1 cellular context compared by ENCODE assay signal in genomic region chr12:82358200-82359114, GRCh38.
TF ChIP-seq lines count a peak whose summit lies in the region.

A gene with protein sequence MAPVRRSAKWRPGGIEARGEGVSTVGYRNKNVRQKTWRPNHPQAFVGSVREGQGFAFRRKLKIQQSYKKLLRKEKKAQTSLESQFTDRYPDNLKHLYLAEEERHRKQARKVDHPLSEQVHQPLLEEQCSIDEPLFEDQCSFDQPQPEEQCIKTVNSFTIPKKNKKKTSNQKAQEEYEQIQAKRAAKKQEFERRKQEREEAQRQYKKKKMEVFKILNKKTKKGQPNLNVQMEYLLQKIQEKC (minus strand): TSS chr12:82358387. CDS start chr12:82358376, 11 bp downstream.
A gene with protein sequence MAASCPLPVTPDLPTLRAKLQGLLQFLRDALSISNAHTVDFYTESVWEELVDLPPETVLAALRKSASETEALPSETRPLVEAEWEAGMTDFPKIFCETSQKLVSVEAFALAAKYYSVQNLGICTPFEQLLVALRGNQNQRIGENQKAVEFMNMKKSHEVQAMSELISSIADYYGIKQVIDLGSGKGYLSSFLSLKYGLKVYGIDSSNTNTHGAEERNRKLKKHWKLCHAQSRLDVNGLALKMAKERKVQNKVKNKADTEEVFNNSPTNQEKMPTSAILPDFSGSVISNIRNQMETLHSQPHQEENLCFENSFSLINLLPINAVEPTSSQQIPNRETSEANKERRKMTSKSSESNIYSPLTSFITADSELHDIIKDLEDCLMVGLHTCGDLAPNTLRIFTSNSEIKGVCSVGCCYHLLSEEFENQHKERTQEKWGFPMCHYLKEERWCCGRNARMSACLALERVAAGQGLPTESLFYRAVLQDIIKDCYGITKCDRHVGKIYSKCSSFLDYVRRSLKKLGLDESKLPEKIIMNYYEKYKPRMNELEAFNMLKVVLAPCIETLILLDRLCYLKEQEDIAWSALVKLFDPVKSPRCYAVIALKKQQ (plus strand): TSS chr12:82358529. CDS start chr12:82358566, 37 bp downstream.

TF ChIP-seq in HEK293, 187 proteins besides CTCF, POLR2A, EP300 and RAD21 (continued from another document and continues in another):
- TF ChIP-seq ZNF473 (tag by site-specific recombination; IDR thresholded peaks at IDR 0.05) (no peak), ZSCAN30 (tag by site-specific recombination; IDR thresholded peaks at IDR 0.05) (peak; percentile 73), SCRT1 (tag by site-specific recombination; IDR thresholded peaks at IDR 0.05; ENCODE audit: borderline replicate concordance) (0 out of 2 replicates have a peak, but pooled peaks have one; percentile 70), ZNF174 (tag by site-specific recombination; IDR thresholded peaks at IDR 0.05) (no peak), BCL11A (tag by site-specific recombination; IDR thresholded peaks at IDR 0.05; ENCODE audit: low read depth) (peak; percentile 39; the same call in 1 of the 2 replicates), HOXD13 (CRISPR knock-in tag; IDR thresholded peaks at IDR 0.05; ENCODE audit: borderline replicate concordance) (no peak), ZNF350 (tag by site-specific recombination; IDR thresholded peaks at IDR 0.05) (no peak), ZNF658 (tag by site-specific recombination; IDR thresholded peaks at IDR 0.05) (no peak), ZNF555 (tag by site-specific recombination; conservative IDR thresholded peaks at IDR 0.05) (no peak), ZNF274 (IDR thresholded peaks at IDR 0.05; ENCODE audit: low read length) (no peak), ZNF274 (tag by site-specific recombination; IDR thresholded peaks at IDR 0.05; ENCODE audit: borderline replicate concordance) (no peak), ZNF2 (tag by site-specific recombination; IDR thresholded peaks at IDR 0.05) (peak; percentile 99), ZNF623 (tag by site-specific recombination; IDR thresholded peaks at IDR 0.05) (0 out of 2 replicates have a peak, but pooled peaks have one; percentile 22), ZNF624 (tag by site-specific recombination; IDR thresholded peaks at IDR 0.05) (no peak), ZNF223 (tag by site-specific recombination; IDR thresholded peaks at IDR 0.05) (peak; percentile 56; the same call in 1 of the 2 replicates), IKZF3 (tag by site-specific recombination; IDR thresholded peaks at IDR 0.05) (peak; percentile 42; the same call in 1 of the 2 replicates), REST (tag by site-specific recombination; IDR thresholded peaks at IDR 0.05) (peak; percentile 45), ZBTB11 (tag by site-specific recombination; conservative IDR thresholded peaks at IDR 0.05; ENCODE audit: low read depth) (peak; percentile 57), YY1 (tag by site-specific recombination; IDR thresholded peaks at IDR 0.05) (peak; percentile 99), ZNF302 (tag by site-specific recombination; IDR thresholded peaks at IDR 0.05; ENCODE audit: low read depth) (no peak), RBAK (tag by site-specific recombination; IDR thresholded peaks at IDR 0.05) (no peak), KLF1 (tag by site-specific recombination; IDR thresholded peaks at IDR 0.05) (peak; percentile 37; the same call in 1 of the 2 replicates), SP7 (tag by site-specific recombination; IDR thresholded peaks at IDR 0.05) (peak; percentile 92), ZNF610 (tag by site-specific recombination; IDR thresholded peaks at IDR 0.05; ENCODE audit: borderline replicate concordance) (peak; percentile 93), KLF10 (tag by site-specific recombination; IDR thresholded peaks at IDR 0.05) (peak; percentile 69; the same call in 1 of the 2 replicates), ZNF777 (tag by site-specific recombination; IDR thresholded peaks at IDR 0.05; ENCODE audit: borderline replicate concordance) (no peak; the same call in 1 of the 2 replicates), ZNF529 (tag by site-specific recombination; IDR thresholded peaks at IDR 0.05; ENCODE audit: insufficient replicate concordance) (no peak), ZNF521 (tag by site-specific recombination; IDR thresholded peaks at IDR 0.05) (no peak), ZNF214 (tag by site-specific recombination; IDR thresholded peaks at IDR 0.05; ENCODE audit: borderline replicate concordance) (no peak), ZXDB (tag by site-specific recombination; IDR thresholded peaks at IDR 0.05) (peak; percentile 96), ZBTB1 (tag by site-specific recombination; IDR thresholded peaks at IDR 0.05) (no peak), ZNF585B (tag by site-specific recombination; IDR thresholded peaks at IDR 0.05) (no peak)
- TF ChIP-seq, protein P1, sequence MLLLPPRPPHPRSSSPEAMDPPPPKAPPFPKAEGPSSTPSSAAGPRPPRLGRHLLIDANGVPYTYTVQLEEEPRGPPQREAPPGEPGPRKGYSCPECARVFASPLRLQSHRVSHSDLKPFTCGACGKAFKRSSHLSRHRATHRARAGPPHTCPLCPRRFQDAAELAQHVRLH (tag by site-specific recombination; IDR thresholded peaks at IDR 0.05): peak; percentile 91
- TF ChIP-seq, protein P2, sequence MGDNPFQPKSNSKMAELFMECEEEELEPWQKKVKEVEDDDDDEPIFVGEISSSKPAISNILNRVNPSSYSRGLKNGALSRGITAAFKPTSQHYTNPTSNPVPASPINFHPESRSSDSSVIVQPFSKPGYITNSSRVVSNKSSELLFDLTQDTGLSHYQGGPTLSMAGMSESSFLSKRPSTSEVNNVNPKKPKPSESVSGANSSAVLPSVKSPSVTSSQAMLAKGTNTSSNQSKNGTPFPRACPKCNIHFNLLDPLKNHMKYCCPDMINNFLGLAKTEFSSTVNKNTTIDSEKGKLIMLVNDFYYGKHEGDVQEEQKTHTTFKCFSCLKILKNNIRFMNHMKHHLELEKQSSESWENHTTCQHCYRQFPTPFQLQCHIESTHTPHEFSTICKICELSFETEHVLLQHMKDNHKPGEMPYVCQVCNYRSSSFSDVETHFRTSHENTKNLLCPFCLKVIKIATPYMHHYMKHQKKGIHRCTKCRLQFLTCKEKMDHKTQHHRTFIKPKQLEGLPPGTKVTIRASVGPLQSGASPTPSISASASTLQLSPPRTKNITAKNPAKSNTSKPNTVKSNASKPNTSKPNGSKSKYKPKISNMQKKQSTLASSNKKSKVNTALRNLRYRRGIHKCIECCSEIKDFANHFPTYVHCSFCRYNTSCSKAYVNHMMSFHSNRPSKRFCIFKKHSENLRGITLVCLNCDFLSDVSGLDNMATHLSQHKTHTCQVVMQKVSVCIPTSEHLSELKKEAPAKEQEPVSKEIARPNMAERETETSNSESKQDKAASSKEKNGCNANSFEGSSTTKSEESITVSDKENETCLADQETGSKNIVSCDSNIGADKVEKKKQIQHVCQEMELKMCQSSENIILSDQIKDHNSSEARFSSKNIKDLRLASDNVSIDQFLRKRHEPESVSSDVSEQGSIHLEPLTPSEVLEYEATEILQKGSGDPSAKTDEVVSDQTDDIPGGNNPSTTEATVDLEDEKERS (tag by site-specific recombination; IDR thresholded peaks at IDR 0.05): peak; percentile 87
- TF ChIP-seq, protein P3, sequence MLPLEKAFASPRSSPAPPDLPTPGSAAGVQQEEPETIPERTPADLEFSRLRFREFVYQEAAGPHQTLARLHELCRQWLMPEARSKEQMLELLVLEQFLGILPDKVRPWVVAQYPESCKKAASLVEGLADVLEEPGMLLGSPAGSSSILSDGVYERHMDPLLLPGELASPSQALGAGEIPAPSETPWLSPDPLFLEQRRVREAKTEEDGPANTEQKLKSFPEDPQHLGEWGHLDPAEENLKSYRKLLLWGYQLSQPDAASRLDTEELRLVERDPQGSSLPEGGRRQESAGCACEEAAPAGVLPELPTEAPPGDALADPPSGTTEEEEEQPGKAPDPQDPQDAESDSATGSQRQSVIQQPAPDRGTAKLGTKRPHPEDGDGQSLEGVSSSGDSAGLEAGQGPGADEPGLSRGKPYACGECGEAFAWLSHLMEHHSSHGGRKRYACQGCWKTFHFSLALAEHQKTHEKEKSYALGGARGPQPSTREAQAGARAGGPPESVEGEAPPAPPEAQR (tag by site-specific recombination; IDR thresholded peaks at IDR 0.05): peak; percentile 75; the same call in 1 of the 2 replicates
- TF ChIP-seq, protein P4, sequence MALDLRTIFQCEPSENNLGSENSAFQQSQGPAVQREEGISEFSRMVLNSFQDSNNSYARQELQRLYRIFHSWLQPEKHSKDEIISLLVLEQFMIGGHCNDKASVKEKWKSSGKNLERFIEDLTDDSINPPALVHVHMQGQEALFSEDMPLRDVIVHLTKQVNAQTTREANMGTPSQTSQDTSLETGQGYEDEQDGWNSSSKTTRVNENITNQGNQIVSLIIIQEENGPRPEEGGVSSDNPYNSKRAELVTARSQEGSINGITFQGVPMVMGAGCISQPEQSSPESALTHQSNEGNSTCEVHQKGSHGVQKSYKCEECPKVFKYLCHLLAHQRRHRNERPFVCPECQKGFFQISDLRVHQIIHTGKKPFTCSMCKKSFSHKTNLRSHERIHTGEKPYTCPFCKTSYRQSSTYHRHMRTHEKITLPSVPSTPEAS (tag by site-specific recombination; IDR thresholded peaks at IDR 0.05): peak; percentile 52
- TF ChIP-seq, protein P5, sequence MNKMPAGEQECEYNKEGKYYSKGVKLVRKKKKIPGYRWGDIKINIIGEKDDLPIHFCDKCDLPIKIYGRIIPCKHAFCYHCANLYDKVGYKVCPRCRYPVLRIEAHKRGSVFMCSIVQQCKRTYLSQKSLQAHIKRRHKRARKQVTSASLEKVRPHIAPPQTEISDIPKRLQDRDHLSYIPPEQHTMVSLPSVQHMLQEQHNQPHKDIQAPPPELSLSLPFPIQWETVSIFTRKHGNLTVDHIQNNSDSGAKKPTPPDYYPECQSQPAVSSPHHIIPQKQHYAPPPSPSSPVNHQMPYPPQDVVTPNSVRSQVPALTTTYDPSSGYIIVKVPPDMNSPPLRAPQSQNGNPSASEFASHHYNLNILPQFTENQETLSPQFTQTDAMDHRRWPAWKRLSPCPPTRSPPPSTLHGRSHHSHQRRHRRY (tag by site-specific recombination; IDR thresholded peaks at IDR 0.05): no peak
- TF ChIP-seq, protein P6, sequence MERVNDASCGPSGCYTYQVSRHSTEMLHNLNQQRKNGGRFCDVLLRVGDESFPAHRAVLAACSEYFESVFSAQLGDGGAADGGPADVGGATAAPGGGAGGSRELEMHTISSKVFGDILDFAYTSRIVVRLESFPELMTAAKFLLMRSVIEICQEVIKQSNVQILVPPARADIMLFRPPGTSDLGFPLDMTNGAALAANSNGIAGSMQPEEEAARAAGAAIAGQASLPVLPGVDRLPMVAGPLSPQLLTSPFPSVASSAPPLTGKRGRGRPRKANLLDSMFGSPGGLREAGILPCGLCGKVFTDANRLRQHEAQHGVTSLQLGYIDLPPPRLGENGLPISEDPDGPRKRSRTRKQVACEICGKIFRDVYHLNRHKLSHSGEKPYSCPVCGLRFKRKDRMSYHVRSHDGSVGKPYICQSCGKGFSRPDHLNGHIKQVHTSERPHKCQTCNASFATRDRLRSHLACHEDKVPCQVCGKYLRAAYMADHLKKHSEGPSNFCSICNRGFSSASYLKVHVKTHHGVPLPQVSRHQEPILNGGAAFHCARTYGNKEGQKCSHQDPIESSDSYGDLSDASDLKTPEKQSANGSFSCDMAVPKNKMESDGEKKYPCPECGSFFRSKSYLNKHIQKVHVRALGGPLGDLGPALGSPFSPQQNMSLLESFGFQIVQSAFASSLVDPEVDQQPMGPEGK (tag by site-specific recombination; IDR thresholded peaks at IDR 0.05): peak; percentile 72
- TF ChIP-seq, protein P7, sequence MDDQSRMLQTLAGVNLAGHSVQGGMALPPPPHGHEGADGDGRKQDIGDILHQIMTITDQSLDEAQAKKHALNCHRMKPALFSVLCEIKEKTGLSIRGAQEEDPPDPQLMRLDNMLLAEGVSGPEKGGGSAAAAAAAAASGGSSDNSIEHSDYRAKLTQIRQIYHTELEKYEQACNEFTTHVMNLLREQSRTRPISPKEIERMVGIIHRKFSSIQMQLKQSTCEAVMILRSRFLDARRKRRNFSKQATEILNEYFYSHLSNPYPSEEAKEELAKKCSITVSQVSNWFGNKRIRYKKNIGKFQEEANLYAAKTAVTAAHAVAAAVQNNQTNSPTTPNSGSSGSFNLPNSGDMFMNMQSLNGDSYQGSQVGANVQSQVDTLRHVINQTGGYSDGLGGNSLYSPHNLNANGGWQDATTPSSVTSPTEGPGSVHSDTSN (CRISPR knock-in tag; IDR thresholded peaks at IDR 0.05): peak; percentile 89; the same call in 1 of the 2 replicates
